ENCODE assay signal across 8 cellular contexts in the genomic region with DNA sequence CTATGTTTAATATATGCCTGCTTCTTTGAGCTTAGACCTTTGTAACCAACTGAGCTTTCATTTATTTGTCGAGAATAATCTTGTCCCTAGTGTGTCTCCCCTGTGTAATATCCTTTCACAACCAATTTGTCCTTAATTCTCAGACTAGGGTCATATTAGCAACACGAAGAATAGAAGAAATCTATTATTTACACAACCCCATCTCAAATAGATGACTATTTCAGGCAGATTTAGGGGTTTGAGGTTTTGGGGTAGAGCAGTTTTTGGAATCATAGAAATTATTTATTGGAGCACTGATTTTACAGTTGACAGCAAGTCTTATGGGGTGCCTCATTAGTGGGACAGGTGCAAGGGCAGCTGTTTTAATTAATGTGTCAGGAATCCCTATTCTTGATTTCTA.
"Had no signal": no experiment of that assay in that cellular context is flagged by ENCODE, and none has a peak within 500 bp of the region (broad histone marks: within the 10 kb centered on the region; RNA-seq: fewer than 3 reads in every experiment).

No MANE protein-coding gene starts in this region.

- ATAC-seq: GM12878 had no signal

- DNase-seq: GDM1, GF-D8 had no signal

- H3K4me3 ChIP-seq: GM12878 had no signal

- FAIRE-seq: G401.6, GM12878, GM12891, GM12892, GM18507, GM19239 had no signal
